Comparison of ENCODE assay signal across 11 cellular contexts in genomic region chr18:3255611-3256165, GRCh38. TPM values are rescaled to one million over a fixed set of nuclear protein-coding genes. Genes with fewer than 3 reads are reported as not detected.
DNase-seq lines count a peak whose midpoint lies in the region; ATAC-seq and TF ChIP-seq lines count a peak whose summit lies in the region.
"Had no signal": no experiment of that assay in that cellular context is flagged by ENCODE, and none has a peak within 500 bp of the region (broad histone marks: within the 10 kb centered on the region; RNA-seq: fewer than 3 reads in every experiment).

No MANE protein-coding gene starts in this region.

- H3K36me3 Mint-ChIP-seq in activated CD4-positive, alpha-beta memory T cell treated with anti-CD3 and anti-CD28 coated beads, Interleukin-2, amount 10 ng/mL, durations not matched to agents 7 days and 5 days (ENCODE audit: low read depth): peaks cover 83% of the 10 kb centered on the region

- no peak for TF ChIP-seq POLR2A in right lobe of liver (IDR thresholded peaks at IDR 0.05)

- H3K27me3 ChIP-seq in left ventricle myocardium inferior (ENCODE audit: low read depth) (no peaks in the 10 kb centered on the region), right lobe of liver (no peaks in the 10 kb centered on the region), aorta (ENCODE audit: control insufficient read depth in 1 of 2, insufficient read depth in 2 of 2, low read length in 1 of 2) (no peaks in the 10 kb centered on the region), MG63 (no peaks in the 10 kb centered on the region)

- CTCF ChIA-PET in activated CD4-positive, alpha-beta memory T cell treated with anti-CD3 and anti-CD28 coated beads, Interleukin-2, amount 10 ng/mL, durations not matched to agents 7 days and 5 days (lab: Charles Lee): interaction anchor here (1.1 kb wide), 1 partner anchor 42 kb away, joined by 3 read pairs; no protein-coding TSS in a partner anchor

- TF ChIP-seq CTCF in left ventricle myocardium inferior (IDR thresholded peaks at IDR 0.05; ENCODE audit: borderline replicate concordance) (no peak), right lobe of liver (IDR thresholded peaks at IDR 0.05) (no peak)

- DNase-seq in left ventricle myocardium inferior (no peak), cardiac septum (ENCODE audit: low spot score) (no peak), right lobe of liver (no peak), aorta (no peak), MG63 (no peak)
- DNase-seq in activated CD4-positive, alpha-beta memory T cell treated with anti-CD3 and anti-CD28 coated beads, Interleukin-2, amount 10 ng/mL, durations not matched to agents 7 days and 5 days: no peak
- DNase-seq in effector CD8-positive, alpha-beta T cell (lab: John Stamatoyannopoulos, UW): no peak
- DNase-seq: kidney glomerular epithelial cell, NCI-H1105 had no signal

- peaks cover 60% of the 10 kb centered on the region for H3K36me3 ChIP-seq in left ventricle myocardium inferior
- peaks cover 4 to 37% (median 29%) of the 10 kb centered on the region in 4 donors for H3K36me3 ChIP-seq in right lobe of liver
- H3K36me3 ChIP-seq in aorta (ENCODE audit: control insufficient read depth in 1 of 2, insufficient read depth in 2 of 2, low read length in 1 of 2): peaks cover 2 to 13% of the 10 kb centered on the region in 2 donors
- peaks cover 87% of the 10 kb centered on the region for H3K36me3 ChIP-seq in MG63

- H3K4me3 Mint-ChIP-seq in activated CD4-positive, alpha-beta memory T cell treated with anti-CD3 and anti-CD28 coated beads, Interleukin-2, amount 10 ng/mL, durations not matched to agents 7 days and 5 days: no peak overlapping the region

- ATAC-seq in right lobe of liver: no peak
- ATAC-seq in aorta (ENCODE audit: low FRiP score): no peak
- ATAC-seq in HG02588 (IDR thresholded peaks at IDR 0.05; ENCODE audit: unreplicated experiment): no peak

- no peaks in the 10 kb centered on the region for H3K27me3 Mint-ChIP-seq in activated CD4-positive, alpha-beta memory T cell treated with anti-CD3 and anti-CD28 coated beads, Interleukin-2, amount 10 ng/mL, durations not matched to agents 7 days and 5 days

- H3K27ac ChIP-seq in left ventricle myocardium inferior (replicated peaks) (peak overlapping the region; percentile 100), right lobe of liver (peak overlapping the region; percentile 93 to 99 (median 95)), aorta (ENCODE audit: low read depth in 1 of 2, low read length in 2 of 2) (peak overlapping the region; percentile 67 to 68)
- H3K27ac ChIP-seq: C4-2B had no signal

- peaks cover 88% of the 10 kb centered on the region for H3K4me1 Mint-ChIP-seq in activated CD4-positive, alpha-beta memory T cell treated with anti-CD3 and anti-CD28 coated beads, Interleukin-2, amount 10 ng/mL, durations not matched to agents 7 days and 5 days

- 51% methylated on average over 4 of the region's 5 CpGs for WGBS in right lobe of liver (ENCODE audit: insufficient coverage, low coverage, low lambda C conversion rate, missing lambda C conversion rate)
- 19 to 28% methylated on average over 5 of the region's 5 CpGs for WGBS in aorta, 2 donors

- no peaks in the 10 kb centered on the region for H3K9me3 Mint-ChIP-seq in activated CD4-positive, alpha-beta memory T cell treated with anti-CD3 and anti-CD28 coated beads, Interleukin-2, amount 10 ng/mL, durations not matched to agents 7 days and 5 days

- H3K4me3 ChIP-seq in left ventricle myocardium inferior (peak overlapping the region; percentile 98), right lobe of liver (no peak overlapping the region), aorta (ENCODE audit: low read length in 2 of 2) (no peak overlapping the region), MG63 (no peak overlapping the region)

- POLR2A ChIA-PET in activated CD4-positive, alpha-beta memory T cell treated with anti-CD3 and anti-CD28 coated beads, Interleukin-2, amount 10 ng/mL, durations not matched to agents 7 days and 5 days (lab: Charles Lee): interaction anchor here (1.0 to 2.6 kb wide), 2 partner anchors 9 to 42 kb away, joined by 3 to 19 read pairs; partner anchors contain the start of gene MYL12A

- H3K4me1 ChIP-seq in left ventricle myocardium inferior (peaks cover 95% of the 10 kb centered on the region), right lobe of liver (peaks cover 0 to 59% (median 25%) of the 10 kb centered on the region in 4 donors), aorta (ENCODE audit: control insufficient read depth in 1 of 2, insufficient read depth in 2 of 2, low read length in 2 of 2) (peaks cover 0 to 5% of the 10 kb centered on the region in 2 donors)

- intact Hi-C loops in left ventricle myocardium inferior (cut with micrococcal nuclease) (no loop called here), cardiac septum (cut with DNase I) (no loop called here), right lobe of liver (cut with DNase I) (no loop called here), aorta (cut with DNase I) (no loop called here)

- peak overlapping the region; percentile 2 for H3K27ac Mint-ChIP-seq in activated CD4-positive, alpha-beta memory T cell treated with anti-CD3 and anti-CD28 coated beads, Interleukin-2, amount 10 ng/mL, durations not matched to agents 7 days and 5 days

- no peaks in the 10 kb centered on the region for H3K9me3 ChIP-seq in left ventricle myocardium inferior (replicated peaks)
- H3K9me3 ChIP-seq in right lobe of liver: no peaks in the 10 kb centered on the region
- H3K9me3 ChIP-seq in aorta (ENCODE audit: control insufficient read depth, low read length): no peaks in the 10 kb centered on the region
- H3K9me3 ChIP-seq in MG63: no peaks in the 10 kb centered on the region

RNA-seq across cellular contexts. Expression of gene MYL12B, which starts 6.2 kb away (rescaled TPM):
- total RNA-seq in left ventricle myocardium inferior: 176 TPM
- 228 TPM for total RNA-seq in cardiac septum
- 100 to 1,000 TPM; 371 to 378 TPM for total RNA-seq in activated CD4-positive, alpha-beta memory T cell treated with anti-CD3 and anti-CD28 coated beads, Interleukin-2, amount 10 ng/mL, durations not matched to agents 7 days and 5 days
- 100 to 1,000 TPM; 113 to 281 (median 185) TPM for total RNA-seq in right lobe of liver
- 100 to 1,000 TPM; 259 to 324 TPM for total RNA-seq in aorta
- polyA plus RNA-seq in aorta: 100 to 1,000 TPM; 434 to 661 TPM
- 311 and 396 TPM in 2 replicates for total RNA-seq in MG63 (2014; rRNA removed; shearing (Covaris generic); ENCODE audit: low replicate concordance)

RNA-seq across cellular contexts. Expression of gene MYL12A, which starts 8.1 kb away (rescaled TPM):
- total RNA-seq in left ventricle myocardium inferior: 2,410 TPM
- total RNA-seq in cardiac septum: 4,186 TPM
- total RNA-seq in activated CD4-positive, alpha-beta memory T cell treated with anti-CD3 and anti-CD28 coated beads, Interleukin-2, amount 10 ng/mL, durations not matched to agents 7 days and 5 days: 1,000 to 10,000 TPM; 1,118 to 1,119 TPM
- total RNA-seq in right lobe of liver: 100 to 1,000 TPM in 5 of 6 experiments, 10 to 100 TPM in 1; 82.1 to 309 (median 225) TPM
- total RNA-seq in aorta: 100 to 1,000 TPM; 414 to 848 TPM
- polyA plus RNA-seq in aorta: 100 to 1,000 TPM; 563 to 759 TPM
- total RNA-seq in MG63 (2014; rRNA removed; shearing (Covaris generic); ENCODE audit: low replicate concordance): 750 and 1,020 TPM in 2 replicates

RNA-seq across cellular contexts. Expression of gene MYOM1, which starts 35.9 kb away (rescaled TPM):
- total RNA-seq in left ventricle myocardium inferior (667 TPM), cardiac septum (878 TPM), right lobe of liver (10 to 100 TPM in 5 of 6 experiments, 1 to 10 TPM in 1; 3.1 to 64.5 (median 19.1) TPM), aorta (10 to 100 TPM; 26.3 to 63.8 TPM)
- total RNA-seq in activated CD4-positive, alpha-beta memory T cell treated with anti-CD3 and anti-CD28 coated beads, Interleukin-2, amount 10 ng/mL, durations not matched to agents 7 days and 5 days: 1 to 10 TPM; 1.7 to 2.4 TPM
- polyA plus RNA-seq in aorta: 10 to 100 TPM; 15.8 to 26.4 TPM
- 0.03 and 0.05 TPM in 2 replicates for total RNA-seq in MG63 (2014; rRNA removed; shearing (Covaris generic); ENCODE audit: low replicate concordance)

Comparison
In these comparisons a context has a peak if more than half of its experiments do, and no peak if none do; other contexts are left out.
1. RNA of gene MYOM1, which starts 35.9 kb away (total RNA-seq): 878 TPM in cardiac septum (single experiment) and 667 TPM in left ventricle myocardium inferior (single experiment); 26.3 to 63.8 TPM in aorta, 3.1 to 64.5 TPM in right lobe of liver, 1.7 to 2.4 TPM in activated CD4-positive, alpha-beta memory T cell treated with anti-CD3 and anti-CD28 coated beads, Interleukin-2, amount 10 ng/mL, durations not matched to agents 7 days and 5 days and 0.03 to 0.05 TPM in MG63; every median in the first group is over 10 times any median in the second.
2. Peak in every context shown above with its lines, with median percentiles within 50 percentile points of each other: H3K27ac ChIP-seq.